ENCODE assay signal across 9 cellular contexts in the genomic region with DNA sequence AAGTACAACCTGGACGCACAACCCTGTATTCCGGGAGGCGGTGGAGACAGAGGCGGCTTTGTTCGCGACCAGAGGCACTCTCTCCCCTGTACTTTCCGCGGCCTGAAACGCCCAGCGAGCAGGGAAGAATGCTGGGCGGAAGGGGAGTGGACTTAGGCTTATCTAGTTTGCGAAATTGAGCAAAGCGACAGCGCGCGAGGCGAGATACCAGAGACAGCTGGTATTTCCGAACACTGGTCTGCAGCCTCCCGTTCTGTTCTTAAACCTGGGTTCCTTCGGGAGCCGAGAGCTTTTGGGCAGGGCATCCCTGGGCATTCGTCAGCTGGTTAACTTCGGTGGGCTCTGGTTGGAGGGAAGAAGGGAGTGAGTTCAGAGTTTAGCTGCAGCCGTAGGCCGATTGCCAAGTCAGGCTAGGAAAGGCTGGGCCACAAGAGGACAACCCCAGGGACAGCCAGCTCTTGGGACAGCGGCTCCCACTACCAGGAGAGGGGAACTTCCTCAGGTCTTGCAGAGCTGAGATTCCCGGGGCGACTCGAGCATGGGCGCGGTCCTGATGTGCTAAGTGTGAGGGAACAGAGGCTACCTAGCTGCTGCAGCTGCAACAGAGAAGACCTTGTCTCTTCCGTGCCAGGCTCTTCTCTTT. TPM values are rescaled to one million over a fixed set of nuclear protein-coding genes. Genes with fewer than 3 reads are reported as not detected.
DNase-seq lines count a peak whose midpoint lies in the region; ATAC-seq, FAIRE-seq and TF ChIP-seq lines count a peak whose summit lies in the region.
"Had no signal": no experiment of that assay in that cellular context is flagged by ENCODE, and none has a peak within 500 bp of the region (broad histone marks: within the 10 kb centered on the region; RNA-seq: fewer than 3 reads in every experiment).

No MANE protein-coding gene starts in this region.

- no peak overlapping the region for H3K27ac ChIP-seq in iPS-18a (ENCODE audit: low read length)

- ATAC-seq in SK-N-SH treated with all-trans-retinoic acid at 6 μM for 48 hours (peak; percentile 7; the same call in 1 of the 3 replicates), GM18868 (IDR thresholded peaks at IDR 0.05; ENCODE audit: unreplicated experiment) (no peak)
- no peak for ATAC-seq in stimulated activated naive CD8-positive, alpha-beta T cell treated with anti-CD3 and anti-CD28 coated beads, Interleukin-15, amount 100 ng/mL, for 72 hours

- no peaks in the 10 kb centered on the region for H3K9me3 Mint-ChIP-seq in stimulated activated naive CD8-positive, alpha-beta T cell treated with anti-CD3 and anti-CD28 coated beads, Interleukin-15, amount 100 ng/mL, for 72 hours

- H3K4me1 ChIP-seq in iPS-18a (ENCODE audit: control insufficient read depth, low read depth, low read length) = peaks cover 28% of the 10 kb centered on the region

- peaks cover 100% of the 10 kb centered on the region for H3K27me3 ChIP-seq in iPS-18a (ENCODE audit: control insufficient read depth, insufficient read depth, low read length)

- no peak for TF ChIP-seq POLR2A in GM12891 (IDR thresholded peaks at IDR 0.05; ENCODE audit: low read depth, low read length)

- H3K4me3 Mint-ChIP-seq in stimulated activated naive CD8-positive, alpha-beta T cell treated with anti-CD3 and anti-CD28 coated beads, Interleukin-15, amount 100 ng/mL, for 72 hours = peak overlapping the region; percentile 42 to 78

- H3K27me3 Mint-ChIP-seq in stimulated activated naive CD8-positive, alpha-beta T cell treated with anti-CD3 and anti-CD28 coated beads, Interleukin-15, amount 100 ng/mL, for 72 hours = peaks cover 85% of the 10 kb centered on the region

- H3K36me3 ChIP-seq in iPS-18a (ENCODE audit: control insufficient read depth, low read depth, low read length) = no peaks in the 10 kb centered on the region

- peak; percentile 62 for DNase-seq in activated CD8-positive, alpha-beta memory T cell treated with anti-CD3 and anti-CD28 coated beads for 24 hours
- no peak for DNase-seq in activated CD8-positive, alpha-beta memory T cell treated with anti-CD3 and anti-CD28 coated beads, Interleukin-2, amount 50 U/mL, for 4 hours
- no peak for DNase-seq in stimulated activated naive CD8-positive, alpha-beta T cell treated with anti-CD3 and anti-CD28 coated beads, Interleukin-15, amount 100 ng/mL, for 72 hours
- DNase-seq in GM12891 (ENCODE audit: insufficient read length, low spot score) = no peak
- no peak for DNase-seq in hippocampal formation (lab: John Stamatoyannopoulos, UW)
- DNase-seq: dermis blood vessel endothelial cell had no signal

- H3K9me3 ChIP-seq in iPS-18a (ENCODE audit: control insufficient read depth, low read depth, low read length) = no peaks in the 10 kb centered on the region

- H3K27ac Mint-ChIP-seq in stimulated activated naive CD8-positive, alpha-beta T cell treated with anti-CD3 and anti-CD28 coated beads, Interleukin-15, amount 100 ng/mL, for 72 hours = peak overlapping the region in 1 of 2 donors; percentile 37

- peaks cover 71% of the 10 kb centered on the region for H3K4me1 Mint-ChIP-seq in stimulated activated naive CD8-positive, alpha-beta T cell treated with anti-CD3 and anti-CD28 coated beads, Interleukin-15, amount 100 ng/mL, for 72 hours

- H3K9ac ChIP-seq in iPS-18a (ENCODE audit: low read length) = no peak overlapping the region

- peak overlapping the region; percentile 26 for H3K4me3 ChIP-seq in iPS-18a (ENCODE audit: low read length)

- no peak for FAIRE-seq in GM12891 (lab: Jason Lieb, UNC)

TF ChIP-seq in SK-N-SH treated with all-trans-retinoic acid at 6 μM for 48 hours, 23 proteins besides CTCF, POLR2A, EP300 and RAD21:
- TF ChIP-seq, protein P1, sequence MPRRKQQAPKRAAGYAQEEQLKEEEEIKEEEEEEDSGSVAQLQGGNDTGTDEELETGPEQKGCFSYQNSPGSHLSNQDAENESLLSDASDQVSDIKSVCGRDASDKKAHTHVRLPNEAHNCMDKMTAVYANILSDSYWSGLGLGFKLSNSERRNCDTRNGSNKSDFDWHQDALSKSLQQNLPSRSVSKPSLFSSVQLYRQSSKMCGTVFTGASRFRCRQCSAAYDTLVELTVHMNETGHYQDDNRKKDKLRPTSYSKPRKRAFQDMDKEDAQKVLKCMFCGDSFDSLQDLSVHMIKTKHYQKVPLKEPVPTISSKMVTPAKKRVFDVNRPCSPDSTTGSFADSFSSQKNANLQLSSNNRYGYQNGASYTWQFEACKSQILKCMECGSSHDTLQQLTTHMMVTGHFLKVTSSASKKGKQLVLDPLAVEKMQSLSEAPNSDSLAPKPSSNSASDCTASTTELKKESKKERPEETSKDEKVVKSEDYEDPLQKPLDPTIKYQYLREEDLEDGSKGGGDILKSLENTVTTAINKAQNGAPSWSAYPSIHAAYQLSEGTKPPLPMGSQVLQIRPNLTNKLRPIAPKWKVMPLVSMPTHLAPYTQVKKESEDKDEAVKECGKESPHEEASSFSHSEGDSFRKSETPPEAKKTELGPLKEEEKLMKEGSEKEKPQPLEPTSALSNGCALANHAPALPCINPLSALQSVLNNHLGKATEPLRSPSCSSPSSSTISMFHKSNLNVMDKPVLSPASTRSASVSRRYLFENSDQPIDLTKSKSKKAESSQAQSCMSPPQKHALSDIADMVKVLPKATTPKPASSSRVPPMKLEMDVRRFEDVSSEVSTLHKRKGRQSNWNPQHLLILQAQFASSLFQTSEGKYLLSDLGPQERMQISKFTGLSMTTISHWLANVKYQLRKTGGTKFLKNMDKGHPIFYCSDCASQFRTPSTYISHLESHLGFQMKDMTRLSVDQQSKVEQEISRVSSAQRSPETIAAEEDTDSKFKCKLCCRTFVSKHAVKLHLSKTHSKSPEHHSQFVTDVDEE (CRISPR knock-in tag; IDR thresholded peaks at IDR 0.05) = no peak
- TF ChIP-seq ISL1 (CRISPR knock-in tag; IDR thresholded peaks at IDR 0.05) = no peak
- TF ChIP-seq ZFP3 (CRISPR knock-in tag; IDR thresholded peaks at IDR 0.05) = no peak
- no peak for TF ChIP-seq SNAI2 (CRISPR knock-in tag; IDR thresholded peaks at IDR 0.05)
- TF ChIP-seq, protein P2, sequence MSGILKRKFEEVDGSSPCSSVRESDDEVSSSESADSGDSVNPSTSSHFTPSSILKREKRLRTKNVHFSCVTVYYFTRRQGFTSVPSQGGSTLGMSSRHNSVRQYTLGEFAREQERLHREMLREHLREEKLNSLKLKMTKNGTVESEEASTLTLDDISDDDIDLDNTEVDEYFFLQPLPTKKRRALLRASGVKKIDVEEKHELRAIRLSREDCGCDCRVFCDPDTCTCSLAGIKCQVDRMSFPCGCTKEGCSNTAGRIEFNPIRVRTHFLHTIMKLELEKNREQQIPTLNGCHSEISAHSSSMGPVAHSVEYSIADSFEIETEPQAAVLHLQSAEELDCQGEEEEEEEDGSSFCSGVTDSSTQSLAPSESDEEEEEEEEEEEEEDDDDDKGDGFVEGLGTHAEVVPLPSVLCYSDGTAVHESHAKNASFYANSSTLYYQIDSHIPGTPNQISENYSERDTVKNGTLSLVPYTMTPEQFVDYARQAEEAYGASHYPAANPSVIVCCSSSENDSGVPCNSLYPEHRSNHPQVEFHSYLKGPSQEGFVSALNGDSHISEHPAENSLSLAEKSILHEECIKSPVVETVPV (CRISPR knock-in tag; IDR thresholded peaks at IDR 0.05) = no peak
- TF ChIP-seq BACH2 (CRISPR knock-in tag; IDR thresholded peaks at IDR 0.05; ENCODE audit: borderline replicate concordance) = no peak
- TF ChIP-seq TOX (CRISPR knock-in tag; IDR thresholded peaks at IDR 0.05; ENCODE audit: borderline replicate concordance) = no peak

TF ChIP-seq in GM12891, 5 proteins besides CTCF, POLR2A, EP300 and RAD21:
- no peak for TF ChIP-seq SPI1 (IDR thresholded peaks at IDR 0.05; ENCODE audit: low read depth, low read length)

RNA-seq across cellular contexts. Expression of a gene that starts 3.9 kb away (rescaled TPM):
- polyA plus RNA-seq in GM12891 (2012; ENCODE audit: low read depth, missing spikeins) = 15.9 TPM

RNA-seq across cellular contexts. Expression of a gene that starts 8.3 kb away (rescaled TPM):
- polyA plus RNA-seq in GM12891 (2012; ENCODE audit: low read depth, missing spikeins) = 14.7 TPM

RNA-seq across cellular contexts. Expression of a gene that starts 14.6 kb away (rescaled TPM):
- 181 TPM for polyA plus RNA-seq in GM12891 (2012; ENCODE audit: low read depth, missing spikeins)
